ENCODE assay signal across 11 cellular contexts in the genomic region with DNA sequence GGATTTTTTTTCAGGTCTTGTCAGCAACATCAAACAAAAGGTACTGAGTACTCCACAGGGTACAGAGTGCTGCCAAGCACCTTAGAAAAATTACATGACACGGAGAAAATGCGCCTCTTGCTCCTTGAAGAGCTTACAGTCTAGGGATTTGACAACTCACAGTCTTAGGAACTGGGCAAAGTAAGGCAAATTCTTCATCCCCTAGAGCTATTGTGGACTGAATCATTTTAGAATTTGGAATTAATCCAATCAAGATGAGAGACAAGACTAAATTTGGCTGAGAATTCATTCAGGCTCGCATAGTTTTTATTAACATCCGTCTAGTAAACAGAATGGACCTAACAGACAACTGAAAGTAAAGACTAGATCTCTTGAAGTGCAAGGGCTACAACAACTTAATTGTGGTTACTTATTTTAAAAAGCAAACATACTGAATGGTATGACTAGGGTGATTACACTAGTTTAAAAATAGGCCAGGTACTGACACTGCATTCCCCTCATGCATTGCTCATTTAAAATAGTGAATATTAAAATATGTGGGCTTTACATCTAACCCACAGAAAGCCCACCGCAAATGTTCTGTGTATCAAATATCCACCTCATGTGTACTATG. TPM values are rescaled to one million over a fixed set of nuclear protein-coding genes. Genes with fewer than 3 reads are reported as not detected.
DNase-seq lines count a peak whose midpoint lies in the region; ATAC-seq, FAIRE-seq and TF ChIP-seq lines count a peak whose summit lies in the region.
"Not testable (repeated sequence)": the region's sequence is repeated elsewhere in the genome, so short reads cannot be mapped to it uniquely, and the experiment has no call there.
"Had no signal": no experiment of that assay in that cellular context is flagged by ENCODE, and none has a peak within 500 bp of the region (broad histone marks: within the 10 kb centered on the region; RNA-seq: fewer than 3 reads in every experiment).

No MANE protein-coding gene starts in this region.

- H3K23ac ChIP-seq in H1 (ENCODE audit: insufficient read length): not testable (repeated sequence)

- H3K23me2 ChIP-seq in H1 (ENCODE audit: low read depth, low read length): not testable (repeated sequence)

- not testable (repeated sequence) for H3K9ac ChIP-seq in GM12878 (ENCODE audit: control insufficient read depth, insufficient read depth, low read length); H1 (replicated peaks in 1 of 4; ENCODE audit: extremely low read depth in 1 of 4, low read depth in 3 of 4, low read length in 3 of 4); keratinocyte (ENCODE audit: control insufficient read depth, extremely low read depth, insufficient read depth, low read length)

- H3K56ac ChIP-seq in H1 (replicated peaks; ENCODE audit: insufficient read length, low read depth, low read length): not testable (repeated sequence)

- not testable (repeated sequence) for H3K18ac ChIP-seq in H1 (ENCODE audit: extremely low read depth, low read length)

- not testable (repeated sequence) for DNase-seq in A549 (ENCODE audit: low read depth in 1 of 2, low spot score in 1 of 2); H54 (ENCODE audit: insufficient read length, low spot score); PC-9; GM12878 (ENCODE audit: low read depth, low spot score); H1 (ENCODE audit: low read depth in 1 of 2, low spot score in 2 of 2); heart left ventricle; keratinocyte (ENCODE audit: low read depth, low spot score); psoas muscle

- H3K9me3 ChIP-seq in A549; PC-9 (ENCODE audit: insufficient read depth, low read depth); GM12878 (replicated peaks; ENCODE audit: control insufficient read depth, insufficient read depth, low read length); H1 (ENCODE audit: insufficient read depth in 2 of 2, low read depth in 1 of 2, low read length in 1 of 2); heart left ventricle; keratinocyte (ENCODE audit: control insufficient read depth, low read depth, low read length); psoas muscle: not testable (repeated sequence)

- not testable (repeated sequence) for TF ChIP-seq RAD21 in A549 (conservative IDR thresholded peaks at IDR 0.05 in 1 of 2, IDR thresholded peaks at IDR 0.05 in 1 of 2); GM12878 (IDR thresholded peaks at IDR 0.05; ENCODE audit: insufficient read depth, low read depth, low read length); H1 (IDR thresholded peaks at IDR 0.05 in 1 of 2, conservative IDR thresholded peaks at IDR 0.05 in 1 of 2; ENCODE audit: low read depth in 2 of 2, low read length in 2 of 2)

- not testable (repeated sequence) for TF ChIP-seq CTCF in A549 (IDR thresholded peaks at IDR 0.05); PC-9 (conservative IDR thresholded peaks at IDR 0.05); GM12878 (IDR thresholded peaks at IDR 0.05 in 2 of 3, conservative IDR thresholded peaks at IDR 0.05 in 1 of 3; ENCODE audit: control insufficient read depth in 2 of 3, extremely low read depth in 1 of 3, insufficient read depth in 1 of 3, low read depth in 3 of 3, low read length in 3 of 3); H1 (IDR thresholded peaks at IDR 0.05; ENCODE audit: control extremely low read depth in 1 of 3, insufficient read depth in 1 of 3, low read depth in 1 of 3, low read length in 3 of 3); heart left ventricle (IDR thresholded peaks at IDR 0.05); keratinocyte (optimal IDR thresholded peaks at IDR 0.05 in 1 of 3, IDR thresholded peaks at IDR 0.05 in 1 of 3, conservative IDR thresholded peaks at IDR 0.05 in 1 of 3; ENCODE audit: extremely low read depth in 1 of 3, insufficient read depth in 2 of 3, low read length in 3 of 3); psoas muscle (IDR thresholded peaks at IDR 0.05)

- in situ Hi-C loops in GM12878 (cut with MboI): not testable (repeated sequence)

- not testable (repeated sequence) for H2AK5ac ChIP-seq in H1 (ENCODE audit: low read depth, low read length)

- RAD21 ChIA-PET in GM12878 (lab: Charles Lee; ENCODE audit: unreplicated experiment): interaction anchor here (0.7 to 1.1 kb wide), 2 partner anchors 9 kb away, joined by 3 to 4 read pairs; no protein-coding TSS in a partner anchor

- not testable (repeated sequence) for H2BK120ac ChIP-seq in H1 (replicated peaks; ENCODE audit: low read depth, low read length)

- not testable (repeated sequence) for H3K9me2 ChIP-seq in PC-9 (ENCODE audit: insufficient read depth)

- not testable (repeated sequence) for H3K4me2 ChIP-seq in A549; PC-9; GM12878 (ENCODE audit: control insufficient read depth, insufficient read depth); H1 (ENCODE audit: insufficient read depth in 1 of 2, low read depth in 2 of 2, low read length in 2 of 2); keratinocyte (ENCODE audit: control insufficient read depth, extremely low read depth, insufficient read depth, low read depth, low read length)

- not testable (repeated sequence) for H3K9me1 ChIP-seq in keratinocyte (ENCODE audit: control insufficient read depth, extremely low read depth, insufficient read depth, low read length)

- not testable (repeated sequence) for H3K27me3 ChIP-seq in PC-9 (ENCODE audit: insufficient read depth, low read depth); GM12878 (replicated peaks in 1 of 2; ENCODE audit: control insufficient read depth in 2 of 2, insufficient read depth in 2 of 2, low read length in 1 of 2); H1 (replicated peaks in 1 of 4; ENCODE audit: control insufficient read depth in 3 of 4, extremely low read depth in 1 of 4, insufficient read depth in 3 of 4, low read length in 3 of 4); heart left ventricle; keratinocyte (ENCODE audit: control insufficient read depth, extremely low read depth, insufficient read depth, low read length); psoas muscle (ENCODE audit: insufficient read depth in 3 of 3, low read length in 2 of 3)

- SMC1A ChIA-PET in GM12878 (lab: Charles Lee; ENCODE audit: uncharacterized antibody, unreplicated experiment): interaction anchor here (1.3 kb wide), 1 partner anchor 9 kb away, joined by 4 read pairs; no protein-coding TSS in a partner anchor

- H3K79me2 ChIP-seq in PC-9 (ENCODE audit: low read depth); GM12878 (ENCODE audit: control insufficient read depth, insufficient read depth, low read length); H1 (ENCODE audit: control insufficient read depth in 1 of 2, insufficient read depth in 2 of 2, low read length in 2 of 2); keratinocyte (ENCODE audit: control insufficient read depth, insufficient read depth, low read length): not testable (repeated sequence)

- not testable (repeated sequence) for H2BK5ac ChIP-seq in H1 (ENCODE audit: low read depth, low read length)

- dilution Hi-C loops in keratinocyte (cut with MboI; ENCODE audit: extremely low pct_ligation_motif_present, low sequenced_read_pairs): not testable (repeated sequence)

- CTCF ChIA-PET in A549 (lab: Yijun Ruan, JAX); GM12878 (lab: Yijun Ruan, JAX): not testable (repeated sequence)
- CTCF ChIA-PET in PC-9 (lab: Charles Lee): interaction anchor here (0.7 kb wide), 1 partner anchor 458 kb away, joined by 10 read pairs; no protein-coding TSS in a partner anchor
- CTCF ChIA-PET in H1 (lab: Charles Lee; ENCODE audit: partially characterized antibody): interaction anchor here (1.1 to 1.2 kb wide), 2 partner anchors 18 to 224 kb away, joined by 3 to 4 read pairs; no protein-coding TSS in a partner anchor

- H4K5ac ChIP-seq in H1 (ENCODE audit: insufficient read length, low read depth, low read length): not testable (repeated sequence)

- not testable (repeated sequence) for H3K4ac ChIP-seq in H1 (replicated peaks; ENCODE audit: insufficient read length, low read depth, low read length)

- not testable (repeated sequence) for H2BK20ac ChIP-seq in H1 (ENCODE audit: low read length)

- intact Hi-C loops in PC-9 (cut with micrococcal nuclease; ENCODE audit: unreplicated experiment); GM12878 (cut with micrococcal nuclease; ENCODE audit: unreplicated experiment); heart left ventricle (cut with DNase I); psoas muscle (cut with DNase I): not testable (repeated sequence)

- TF ChIP-seq EP300 in A549 (IDR thresholded peaks at IDR 0.05); GM12878 (IDR thresholded peaks at IDR 0.05; ENCODE audit: borderline replicate concordance in 1 of 2, control insufficient read depth in 1 of 2, low read depth in 2 of 2, low read length in 2 of 2); H1 (IDR thresholded peaks at IDR 0.05; ENCODE audit: borderline replicate concordance in 1 of 2, low read depth in 2 of 2, low read length in 2 of 2): not testable (repeated sequence)

- not testable (repeated sequence) for H2BK15ac ChIP-seq in H1 (ENCODE audit: low read length)

- BruUV-seq in PC-9 (replicated peaks; lab: Mats Ljungman, UMichigan) (TSS peak; percentile 55), GM12878 (replicated peaks; lab: Mats Ljungman, UMichigan) (TSS peak; percentile 82)

- H4K20me1 ChIP-seq in PC-9 (ENCODE audit: insufficient read depth); GM12878 (ENCODE audit: control insufficient read depth, insufficient read depth); H1 (replicated peaks in 1 of 2; ENCODE audit: control insufficient read depth in 1 of 2, insufficient read depth in 2 of 2, low read length in 2 of 2); keratinocyte (ENCODE audit: control insufficient read depth, extremely low read depth, insufficient read depth, low read length): not testable (repeated sequence)

- not testable (repeated sequence) for H3F3A ChIP-seq in PC-9 (ENCODE audit: insufficient read depth, low read depth)

- not testable (repeated sequence) for ATAC-seq in A549, GM12878
- peak in 3 of 4 donors; percentile 31 to 39 (median 34) for ATAC-seq in heart left ventricle
- ATAC-seq in psoas muscle: peak in 3 of 4 donors; percentile 39 to 57 (median 47)

- peak; percentile 78 for FAIRE-seq in A549 (lab: Jason Lieb, UNC)
- FAIRE-seq in H54 (lab: Jason Lieb, UNC): peak; percentile 94
- FAIRE-seq in GM12878 (lab: Jason Lieb, UNC): not testable (repeated sequence)
- peak; percentile 65 for FAIRE-seq in H1 (lab: Jason Lieb, UNC)
- peak; percentile 83 for FAIRE-seq in keratinocyte (lab: Jason Lieb, UNC)

- not testable (repeated sequence) for H3K79me1 ChIP-seq in H1 (ENCODE audit: low read depth, low read length)

- H2BK12ac ChIP-seq in H1 (ENCODE audit: low read depth, low read length): not testable (repeated sequence)

- not testable (repeated sequence) for H2AFZ ChIP-seq in PC-9; GM12878 (ENCODE audit: control insufficient read depth, low read depth, low read length); H1 (ENCODE audit: low read length); keratinocyte (ENCODE audit: control insufficient read depth, low read length)

- H3K4me1 ChIP-seq in A549; PC-9 (replicated peaks; ENCODE audit: insufficient read depth); GM12878 (ENCODE audit: control insufficient read depth, insufficient read depth, low read length); H1 (replicated peaks in 1 of 4; ENCODE audit: control insufficient read depth in 3 of 4, insufficient read depth in 4 of 4, low read length in 3 of 4); heart left ventricle; keratinocyte (ENCODE audit: control insufficient read depth, extremely low read depth, insufficient read depth, low read length); psoas muscle: not testable (repeated sequence)

- not testable (repeated sequence) for H3K14ac ChIP-seq in H1 (ENCODE audit: insufficient read length)

- H3K36me3 ChIP-seq in PC-9 (ENCODE audit: low read depth); GM12878 (ENCODE audit: control insufficient read depth in 2 of 2, insufficient read depth in 2 of 2, low read length in 1 of 2); H1 (ENCODE audit: control insufficient read depth in 2 of 4, insufficient read depth in 4 of 4, low read length in 3 of 4): not testable (repeated sequence)
- H3K36me3 ChIP-seq in heart left ventricle (peaks cover 0 to 65% (median 29%) of the 10 kb centered on the region in 9 donors), keratinocyte (ENCODE audit: control insufficient read depth in 2 of 2, extremely low read depth in 1 of 2, insufficient read depth in 2 of 2, low read length in 2 of 2) (peaks cover 14 to 19% of the 10 kb centered on the region in 2 experiments), psoas muscle (ENCODE audit: insufficient read depth in 1 of 2, low read depth in 1 of 2) (peaks cover 6 to 20% of the 10 kb centered on the region in 2 donors)

- POLR2A ChIA-PET in A549 (lab: Yijun Ruan, JAX); PC-9 (lab: Charles Lee; ENCODE audit: unreplicated experiment); H1 (lab: Charles Lee; ENCODE audit: partially characterized antibody): not testable (repeated sequence)
- POLR2A ChIA-PET in GM12878 (lab: Charles Lee): interaction anchor here (1.1 kb wide), 1 partner anchor 13 kb away, joined by 3 read pairs; no protein-coding TSS in a partner anchor

- 67% methylated on average over 2 of the region's 5 CpGs for WGBS in A549 (ENCODE audit: missing lambda C conversion rate)
- no CpG with 5 or more reads among the region's 5 CpGs for WGBS in GM12878 (ENCODE audit: insufficient coverage, insufficient replicate concordance, low lambda C conversion rate, missing lambda C conversion rate)
- WGBS in H1 (ENCODE audit: extremely low coverage in 1 of 2, insufficient coverage in 1 of 2, insufficient read length in 1 of 2, insufficient replicate concordance in 2 of 2, low coverage in 1 of 2, low lambda C conversion rate in 2 of 2, missing lambda C conversion rate in 1 of 2), 2 experiments: 86% methylated on average over 1 of the region's 5 CpGs; no CpG with 5 or more reads in 1 of the 2 experiments
- WGBS in heart left ventricle, 4 donors: 14 to 66% (median 37%) methylated on average over 1 to 4 of the region's 5 CpGs
- 33% methylated on average over 1 of the region's 5 CpGs; no CpG with 5 or more reads in 1 of the 3 donors for WGBS in psoas muscle, 3 donors

- H4K91ac ChIP-seq in H1 (replicated peaks; ENCODE audit: insufficient read length, low read length): not testable (repeated sequence)

- not testable (repeated sequence) for TF ChIP-seq POLR2A in A549 (IDR thresholded peaks at IDR 0.05; ENCODE audit: low read length); H54 (IDR thresholded peaks at IDR 0.05; ENCODE audit: low read depth, low read length); GM12878 (IDR thresholded peaks at IDR 0.05; ENCODE audit: low read depth, low read length); H1 (IDR thresholded peaks at IDR 0.05; ENCODE audit: control extremely low read depth in 1 of 2, low read depth in 2 of 2, low read length in 2 of 2); heart left ventricle (IDR thresholded peaks at IDR 0.05)

- H3K4me3 ChIP-seq in A549; PC-9; GM12878; H1 (ENCODE audit: extremely low read depth in 1 of 4, insufficient read depth in 2 of 4, low read depth in 3 of 4, low read length in 4 of 4); heart left ventricle; keratinocyte (ENCODE audit: control insufficient read depth in 2 of 3, extremely low read depth in 1 of 3, insufficient read depth in 2 of 3, low read depth in 1 of 3, low read length in 3 of 3); psoas muscle: not testable (repeated sequence)

- not testable (repeated sequence) for H4K8ac ChIP-seq in H1 (ENCODE audit: extremely low read depth, insufficient read depth, low read length)

- H3K27ac ChIP-seq in A549; PC-9; GM12878 (ENCODE audit: control insufficient read depth, insufficient read depth); H1 (ENCODE audit: low read depth, low read length); heart left ventricle; keratinocyte (ENCODE audit: control insufficient read depth, insufficient read depth, low read length); psoas muscle: not testable (repeated sequence)

RNA-seq across cellular contexts. Expression of gene SLC15A1, which starts 59.8 kb away (rescaled TPM):
- 0.09 and 0.19 TPM in 2 replicates for polyA plus RNA-seq in A549 (2011; rRNA removed)
- polyA plus RNA-seq in A549 (2012; cell fraction: cytosol; rRNA removed): 0.03 TPM in 1 of 2 replicates, not detected in the other
- polyA plus RNA-seq in A549 (2012; cell fraction: nucleus; rRNA removed): 0.04 TPM in 1 of 2 replicates, not detected in the other
- 0.04 to 0.05 TPM in 2 of 3 replicates, not detected in the other for polyA plus RNA-seq in A549 (2017; fragmentation: RNase III; extraction: RNeasy Plus Mini Kit Qiagen cat#74134 plus additional on column Dnase treatment)
- not detected in 2 replicates for polyA minus RNA-seq in A549 (2011; rRNA and poly(A)+ RNA removed)
- total RNA-seq in PC-9 (2021): 0.55 and 0.65 TPM in 2 replicates
- total RNA-seq in GM12878 (2013; cell fraction: nucleolus; rRNA removed): not detected in 2 replicates
- not detected in 2 replicates for total RNA-seq in GM12878 (2014; rRNA removed)
- not detected in 2 replicates for total RNA-seq in GM12878 (2014; rRNA removed; fragmentation: Illumina TruSeq; extraction: Trizol)
- total RNA-seq in GM12878 (2021): not detected in 2 replicates
- not detected for polyA plus RNA-seq in GM12878 (2011; ENCODE audit: low read depth)
- polyA plus RNA-seq in GM12878 (2011; rRNA removed): not detected in 2 replicates
- not detected in 2 replicates for polyA plus RNA-seq in GM12878 (2011; cell fraction: cytosol; rRNA removed)
- not detected in 2 replicates for polyA plus RNA-seq in GM12878 (2011; cell fraction: nucleus; rRNA removed)
- polyA plus RNA-seq in GM12878 (2012): not detected in 2 replicates
- polyA plus RNA-seq in GM12878 (2014; fragmentation: Illumina TruSeq; extraction: Trizol): not detected in 2 replicates
- polyA plus RNA-seq in GM12878 (2014; fragmentation: Nextera tagmentation; extraction: Ambion mirVana): not detected
- not detected in 2 replicates for polyA plus RNA-seq in GM12878 (2014; rRNA removed)
- polyA plus RNA-seq in GM12878 (2016; fragmentation: Nextera tagmentation; extraction: Ambion mirVana): not detected
- not detected in 2 replicates for polyA minus RNA-seq in GM12878 (2011; rRNA and poly(A)+ RNA removed)
- not detected in 2 replicates for polyA minus RNA-seq in GM12878 (2011; cell fraction: cytosol; rRNA and poly(A)+ RNA removed)
- polyA minus RNA-seq in GM12878 (2011; cell fraction: nucleus; rRNA and poly(A)+ RNA removed): not detected in 2 replicates
- 2.4 and 2.6 TPM in 2 replicates for total RNA-seq in H1 (2021; fragmentation: NEBNext Ultra II Directional; extraction: Animal tissue kit (Norgen Biotek cat#: 25700))
- 1.3 and 1.5 TPM in 2 replicates for polyA plus RNA-seq in H1 (2011; rRNA removed)
- polyA plus RNA-seq in H1 (2011; cell fraction: cytosol; rRNA removed): 1.2 TPM
- polyA plus RNA-seq in H1 (2011; cell fraction: nucleus; rRNA removed): 2.1 TPM
- polyA plus RNA-seq in H1 (2012, experiment 1 of 2): 1.8 to 2.2 TPM (median 1.9 TPM) in 4 replicates
- polyA plus RNA-seq in H1 (2012, experiment 2 of 2): 0.43 TPM
- polyA plus RNA-seq in H1 (2013, experiment 1 of 2): 3.6 TPM
- polyA plus RNA-seq in H1 (2013, experiment 2 of 2): 3.2 TPM
- 2.9 and 4.6 TPM in 2 replicates for polyA minus RNA-seq in H1 (2011; rRNA and poly(A)+ RNA removed)
- polyA minus RNA-seq in H1 (2011; cell fraction: cytosol; rRNA and poly(A)+ RNA removed): 1.2 TPM
- polyA minus RNA-seq in H1 (2011; cell fraction: nucleus; rRNA and poly(A)+ RNA removed): 2.7 TPM
- not detected for total RNA-seq in heart left ventricle
- not detected for polyA plus RNA-seq in heart left ventricle
- 0.10 to 0.25 TPM (median 0.13 TPM) in 3 replicates for polyA plus RNA-seq in keratinocyte
- 2.6 TPM for polyA plus RNA-seq in keratinocyte (2011; ENCODE audit: low read depth)
- polyA plus RNA-seq in keratinocyte (2011; cell fraction: cytosol; rRNA removed): 0.12 TPM in 1 of 2 replicates, not detected in the other
- polyA plus RNA-seq in keratinocyte (2011; cell fraction: nucleus; rRNA removed): 0.55 and 1.1 TPM in 2 replicates
- 0.22 and 6.4 TPM in 2 replicates for polyA plus RNA-seq in keratinocyte (2012; ENCODE audit: low replicate concordance)
- 0.35 to 0.56 TPM in 2 of 3 replicates, not detected in the other for polyA minus RNA-seq in keratinocyte
- polyA minus RNA-seq in keratinocyte (2011; cell fraction: cytosol; rRNA and poly(A)+ RNA removed): not detected
- 0.93 and 1.4 TPM in 2 replicates for polyA minus RNA-seq in keratinocyte (2011; cell fraction: nucleus; rRNA and poly(A)+ RNA removed)
- not detected for total RNA-seq in psoas muscle
- under 1 TPM; 0.03 to 0.19 (median 0.08) TPM for polyA plus RNA-seq in psoas muscle
- total RNA-seq: CD4-positive, CD25-positive, alpha-beta regulatory T cell; HFFc6; HT1080 had no signal
- polyA plus RNA-seq: CD4-positive, CD25-positive, alpha-beta regulatory T cell had no signal
